In genomic region chr5:137446611-137447010, GRCh38 we compare ENCODE assay signal across 24 cellular contexts. TPM values are rescaled to one million over a fixed set of nuclear protein-coding genes. Genes with fewer than 3 reads are reported as not detected.
"Had no signal": no experiment of that assay in that cellular context is flagged by ENCODE, and none has a peak within 500 bp of the region (broad histone marks: within the 10 kb centered on the region; RNA-seq: fewer than 3 reads in every experiment).

No MANE protein-coding gene starts in this region.

- H3K4me3 ChIP-seq: ascending aorta, body of pancreas, K562, SJSA1 had no signal

- ATAC-seq: activated CD8-positive, alpha-beta memory T cell treated with anti-CD3 and anti-CD28 coated beads, Interleukin-2, amount 10 ng/mL, durations not matched to agents 7 days and 5 days; body of pancreas; K562; PC-3; SK-N-SH treated with all-trans-retinoic acid at 6 μM for 48 hours; WTC11 had no signal

- DNase-seq: activated CD4-positive, alpha-beta T cell treated with anti-CD3 and anti-CD28 coated beads, Interleukin-2, amount 10 ng/mL, durations not matched to agents 24 days and 14 days; activated CD4-positive, alpha-beta T cell treated with anti-CD3 and anti-CD28 coated beads, Interleukin-2, amount 50 U/mL, for 48 hours; activated CD4-positive, CD25-positive, alpha-beta regulatory T cell treated with anti-CD3 and anti-CD28 coated beads, Interleukin-2, amount 50 U/mL, for 72 hours; activated CD8-positive, alpha-beta memory T cell treated with anti-CD3 and anti-CD28 coated beads, Interleukin-2, amount 10 ng/mL, durations not matched to agents 7 days and 5 days; activated effector memory CD4-positive, alpha-beta T cell treated with Interleukin-2 at 50 U/mL for 16 hours; activated naive CD4-positive, alpha-beta T cell; activated T-cell treated with anti-CD3 and anti-CD28 coated beads, Interleukin-2, amount 50 U/mL, for 24 hours; amniotic stem cell; body of pancreas; Karpas-422; NCI-H1092; NCI-H1417; NCI-H1930; NCI-H2107; NCI-H510A treated with DMSO at 0.1 percent for 48 hours; PC-3; SHP77; SW 1271 had no signal

RNA-seq across cellular contexts. Expression of gene SPOCK1, which starts 52.5 kb away (rescaled TPM):
- total RNA-seq: activated CD4-positive, alpha-beta T cell treated with anti-CD3 and anti-CD28 coated beads, Interleukin-2, amount 10 ng/mL, durations not matched to agents 24 days and 14 days; activated T-helper 1 cell treated with anti-CD3 and anti-CD28 coated beads, Interleukin-12 subunit alpha, Interleukin-12 subunit beta, Interleukin-2, Interleukin-4 antibody, amounts not matched to agents 30 ng/mL and 10 ng/mL and 1 ng/mL, durations not matched to agents 14 hours and 24 hours and 36 hours had no signal
